18 cellular contexts compared by ENCODE assay signal in the genomic region with DNA sequence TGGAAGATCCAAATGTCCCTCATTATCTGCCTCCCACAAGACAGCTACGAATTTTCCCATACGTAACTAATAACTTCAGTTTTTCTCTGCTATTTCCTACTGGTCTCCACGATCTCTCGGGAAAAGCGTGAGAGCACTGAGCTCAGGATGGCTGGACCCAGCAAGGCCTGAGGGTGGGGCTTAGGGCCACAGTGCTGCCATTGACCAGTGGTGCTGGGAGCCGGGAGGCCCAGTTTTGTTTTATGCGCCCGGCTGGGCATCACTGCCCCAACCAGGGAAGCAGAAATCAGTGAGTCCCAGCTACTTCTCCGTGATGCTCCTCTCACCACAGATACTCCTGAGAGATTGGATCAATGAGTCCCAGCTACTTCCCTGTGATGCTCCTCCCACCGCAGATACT.
DNase-seq lines count a peak whose midpoint lies in the region; ATAC-seq, FAIRE-seq and TF ChIP-seq lines count a peak whose summit lies in the region.
"Had no signal": no experiment of that assay in that cellular context is flagged by ENCODE, and none has a peak within 500 bp of the region (broad histone marks: within the 10 kb centered on the region; RNA-seq: fewer than 3 reads in every experiment).

No MANE protein-coding gene starts in this region.

- H3K36me3 ChIP-seq in left ventricle myocardium inferior (no peaks in the 10 kb centered on the region), left lung (no peaks in the 10 kb centered on the region), upper lobe of right lung (no peaks in the 10 kb centered on the region)
- H3K36me3 ChIP-seq: Peyer's patch, right lobe of liver had no signal

- WGBS in right cardiac atrium = 88% methylated on average over 10 of the region's 10 CpGs

- TF ChIP-seq CTCF in left ventricle myocardium inferior (IDR thresholded peaks at IDR 0.05; ENCODE audit: borderline replicate concordance) (no peak), RWPE1 (conservative IDR thresholded peaks at IDR 0.05; ENCODE audit: low read depth) (no peak), left lung (IDR thresholded peaks at IDR 0.05) (no peak), upper lobe of right lung (IDR thresholded peaks at IDR 0.05) (no peak), D721Med (IDR thresholded peaks at IDR 0.05; ENCODE audit: insufficient read depth, missing control alignments) (no peak)

- FAIRE-seq in D721Med (lab: Jason Lieb, UNC) = no peak
- FAIRE-seq: G401.6, K562 had no signal

- POLR2A ChIA-PET in RWPE1 (lab: Yijun Ruan, JAX; ENCODE audit: low non-redundant PET) = interaction anchor here (0.6 kb wide), 1 partner anchor 295 kb away, joined by 7 read pairs; no protein-coding TSS in a partner anchor

- no peaks in the 10 kb centered on the region for H3K9me3 ChIP-seq in left ventricle myocardium inferior (replicated peaks)
- no peaks in the 10 kb centered on the region for H3K9me3 ChIP-seq in right cardiac atrium (ENCODE audit: control insufficient read depth, low read length)
- no peaks in the 10 kb centered on the region for H3K9me3 ChIP-seq in left lung
- no peaks in the 10 kb centered on the region for H3K9me3 ChIP-seq in upper lobe of right lung
- H3K9me3 ChIP-seq: Peyer's patch, right lobe of liver, SK-N-SH had no signal

- H3K27ac ChIP-seq in left ventricle myocardium inferior (replicated peaks) (peak overlapping the region; percentile 88), right cardiac atrium (ENCODE audit: low read length) (no peak overlapping the region), RWPE1 (peak overlapping the region; percentile 75), left lung (peak overlapping the region; percentile 13 to 54), upper lobe of right lung (peak overlapping the region; percentile 24)
- H3K27ac ChIP-seq: Peyer's patch, right lobe of liver had no signal

- H3K4me3 ChIP-seq in left ventricle myocardium inferior = no peak overlapping the region
- H3K4me3 ChIP-seq in right cardiac atrium (ENCODE audit: low read length) = no peak overlapping the region
- H3K4me3 ChIP-seq in left lung = no peak overlapping the region
- no peak overlapping the region for H3K4me3 ChIP-seq in upper lobe of right lung
- H3K4me3 ChIP-seq: K562, Peyer's patch, right lobe of liver had no signal

- DNase-seq in left ventricle myocardium inferior = no peak
- DNase-seq in right cardiac atrium = no peak
- DNase-seq in RWPE1 (ENCODE audit: low spot score) = no peak
- DNase-seq in left lung = no peak
- no peak for DNase-seq in upper lobe of right lung
- no peak for DNase-seq in D721Med (ENCODE audit: insufficient read length, low spot score)
- DNase-seq: ACHN, DMS153, NCI-H1930, NCI-H446 had no signal

- ATAC-seq in right cardiac atrium (no peak), left lung (no peak), upper lobe of right lung (no peak), HG03354 (IDR thresholded peaks at IDR 0.05; ENCODE audit: poor library complexity, severe bottlenecking, unreplicated experiment) (no peak), HG03045 (IDR thresholded peaks at IDR 0.05; ENCODE audit: unreplicated experiment) (no peak)
- ATAC-seq: WTC11 had no signal

- CTCF ChIA-PET in RWPE1 (lab: Yijun Ruan, JAX) = no interaction called here

- H3K27me3 ChIP-seq in left ventricle myocardium inferior (ENCODE audit: low read depth) (no peaks in the 10 kb centered on the region), right cardiac atrium (ENCODE audit: control insufficient read depth, insufficient read depth) (no peaks in the 10 kb centered on the region), left lung (no peaks in the 10 kb centered on the region), upper lobe of right lung (no peaks in the 10 kb centered on the region)
- H3K27me3 ChIP-seq: Peyer's patch, right lobe of liver had no signal

- intact Hi-C loops in left ventricle myocardium inferior (cut with micrococcal nuclease) = no loop called here
- intact Hi-C loops in right cardiac atrium (cut with DNase I) = no loop called here
- intact Hi-C loops in left lung (cut with DNase I) = no loop called here
- intact Hi-C loops in upper lobe of right lung (cut with DNase I) = no loop called here

- H3K4me1 ChIP-seq in left ventricle myocardium inferior (peaks cover 35% of the 10 kb centered on the region), right cardiac atrium (ENCODE audit: control insufficient read depth, insufficient read depth, low read length) (peaks cover 3% of the 10 kb centered on the region), left lung (peaks cover 7 to 32% of the 10 kb centered on the region in 2 donors), upper lobe of right lung (peaks cover 12% of the 10 kb centered on the region)
